24 cellular contexts compared by ENCODE assay signal in genomic region chr11:26779466-26779865, GRCh38. TPM values are rescaled to one million over a fixed set of nuclear protein-coding genes. Genes with fewer than 3 reads are reported as not detected.
"Had no signal": no experiment of that assay in that cellular context is flagged by ENCODE, and none has a peak within 500 bp of the region (broad histone marks: within the 10 kb centered on the region; RNA-seq: fewer than 3 reads in every experiment).

No MANE protein-coding gene starts in this region.

- H3K9ac ChIP-seq: neural progenitor cell had no signal

- H3K27ac ChIP-seq: colonic mucosa, left ventricle myocardium inferior, lower lobe of right lung, neural progenitor cell, ovary, right atrium auricular region, sigmoid colon, stomach, thoracic aorta, transverse colon had no signal

- H3K9me3 ChIP-seq: colonic mucosa, ovary had no signal

- H2AFZ ChIP-seq: neural progenitor cell had no signal

- H3K4me3 ChIP-seq: colonic mucosa, left ventricle myocardium inferior, lower lobe of right lung, neural progenitor cell, ovary, right atrium auricular region, sigmoid colon, skin epidermis, stomach, thoracic aorta, transverse colon had no signal

- H3K4me2 ChIP-seq: neural progenitor cell had no signal

- DNase-seq: colonic mucosa; dermis blood vessel endothelial cell; erythroblast; foreskin keratinocyte; immature natural killer cell; left cardiac atrium; left ventricle myocardium inferior; lower lobe of right lung; midbrain; nucleus accumbens; ovary; sigmoid colon; stimulated activated CD4-positive, alpha-beta T cell treated with anti-CD3 and anti-CD28 coated beads, Interleukin-2, amount 100 ng/mL, for 24 hours; stimulated activated CD4-positive, alpha-beta T cell treated with anti-CD3 and anti-CD28 coated beads, Interleukin-4, amount 100 ng/mL, for 4 hours; stimulated activated naive B cell treated with anti-CD40 and anti-IgM and Interleukin-4, amounts not matched to agents 10 μg/mL and 1 μg/mL and 100 μg/mL, for 72 hours; stomach; substantia nigra; transverse colon had no signal

- H3K36me3 ChIP-seq: colonic mucosa, left ventricle myocardium inferior, lower lobe of right lung, neural progenitor cell, ovary, right atrium auricular region, sigmoid colon, stomach, thoracic aorta, transverse colon had no signal

- H3K4me1 ChIP-seq: colonic mucosa, lower lobe of right lung, right atrium auricular region had no signal

- H3K27me3 ChIP-seq: colonic mucosa, foreskin keratinocyte, neural progenitor cell, ovary, right atrium auricular region, sigmoid colon, stomach, transverse colon had no signal

RNA-seq across cellular contexts. Expression of gene SLC5A12, which starts 57.6 kb away (rescaled TPM):
- total RNA-seq: dermis blood vessel endothelial cell; foreskin keratinocyte; left ventricle myocardium inferior; lower lobe of right lung; natural killer cell treated with Interleukin-12 subunit alpha and Interleukin-12 subunit beta and Interleukin-15 and Interleukin-18, amount 100 ng/mL, for 72 hours; posterior vena cava had no signal
